12 cellular contexts compared by ENCODE assay signal in the genomic region with DNA sequence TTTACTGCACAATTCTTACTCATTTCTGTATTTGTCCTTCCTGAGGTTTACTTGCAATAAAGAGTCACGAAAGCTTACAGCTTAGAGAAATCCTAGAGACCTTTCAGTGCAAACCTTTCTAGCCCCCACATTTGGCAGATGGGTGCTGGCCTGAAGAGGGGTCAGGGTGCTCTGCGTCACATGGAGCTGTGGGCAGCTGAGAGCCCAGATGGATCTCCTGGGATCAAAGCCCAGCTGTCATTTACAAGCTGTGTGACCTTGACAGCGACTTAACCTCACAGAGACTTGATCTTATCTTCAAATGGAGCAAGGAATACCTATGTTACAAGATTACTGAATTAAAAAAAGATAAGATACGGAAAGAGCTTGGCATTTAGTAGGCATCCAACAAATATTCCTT. TPM values are rescaled to one million over a fixed set of nuclear protein-coding genes. Genes with fewer than 3 reads are reported as not detected.
DNase-seq lines count a peak whose midpoint lies in the region; ATAC-seq, FAIRE-seq and TF ChIP-seq lines count a peak whose summit lies in the region.
"Had no signal": no experiment of that assay in that cellular context is flagged by ENCODE, and none has a peak within 500 bp of the region (broad histone marks: within the 10 kb centered on the region; RNA-seq: fewer than 3 reads in every experiment).

No MANE protein-coding gene starts in this region.

- 2% methylated on average over 4 of the region's 4 CpGs for WGBS in HepG2 (ENCODE audit: low lambda C conversion rate)
- WGBS in right lobe of liver (ENCODE audit: insufficient coverage, low coverage, low lambda C conversion rate, missing lambda C conversion rate), result 78% methylated on average over 4 of the region's 4 CpGs

- H3K27me3 ChIP-seq in HepG2 (ENCODE audit: control insufficient read depth in 1 of 2, insufficient read depth in 2 of 2, low read length in 2 of 2), result no peaks in the 10 kb centered on the region; a peak in 1 of 5 replicates
- H3K27me3 ChIP-seq in right lobe of liver, result no peaks in the 10 kb centered on the region
- H3K27me3 ChIP-seq in parathyroid adenoma (ENCODE audit: control insufficient read depth, insufficient read depth, low read length), result no peaks in the 10 kb centered on the region
- H3K27me3 ChIP-seq: BLaER1 treated with 17β-estradiol and CSF1 and Interleukin-3, amounts not matched to agents 10 nM and 100 nM had no signal

- no peaks in the 10 kb centered on the region for H3K36me3 ChIP-seq in HepG2 (replicated peaks in 1 of 2; ENCODE audit: control insufficient read depth in 1 of 2, insufficient read depth in 2 of 2, low read length in 2 of 2)
- H3K36me3 ChIP-seq in right lobe of liver, result no peaks in the 10 kb centered on the region
- H3K36me3 ChIP-seq in parathyroid adenoma (ENCODE audit: control insufficient read depth, insufficient read depth, low read length), result no peaks in the 10 kb centered on the region
- H3K36me3 ChIP-seq: BLaER1 treated with 17β-estradiol and CSF1 and Interleukin-3, amounts not matched to agents 10 nM and 100 nM had no signal

- no peaks in the 10 kb centered on the region for H3K9me3 ChIP-seq in HepG2 (ENCODE audit: low read length)
- H3K9me3 ChIP-seq in right lobe of liver, result no peaks in the 10 kb centered on the region
- H3K9me3 ChIP-seq in parathyroid adenoma (ENCODE audit: control insufficient read depth, low read length), result no peaks in the 10 kb centered on the region

- H3K4me1 ChIP-seq in HepG2 (ENCODE audit: insufficient read depth, low read length) (peaks cover 31% of the 10 kb centered on the region), right lobe of liver (no peaks in the 10 kb centered on the region), parathyroid adenoma (peaks cover 2% of the 10 kb centered on the region)

- peak overlapping the region; percentile 18; the same call in 1 of the 2 replicates for H3K4me2 ChIP-seq in HepG2 (ENCODE audit: low read depth, low read length)
- no peak overlapping the region for H3K4me2 ChIP-seq in parathyroid adenoma (ENCODE audit: low read length)
- H3K4me2 ChIP-seq: BLaER1 treated with 17β-estradiol and CSF1 and Interleukin-3, amounts not matched to agents 10 nM and 100 nM had no signal

- CTCF ChIA-PET in HepG2 (lab: Yijun Ruan, JAX; ENCODE audit: low intra/inter-chr PET ratio, low total read pairs), result no interaction called here

- no peaks in the 10 kb centered on the region for H3K79me2 ChIP-seq in HepG2 (ENCODE audit: insufficient read depth, low read length)
- H3K79me2 ChIP-seq in parathyroid adenoma, result no peaks in the 10 kb centered on the region

- H3K27ac ChIP-seq in HepG2 (ENCODE audit: extremely low read length, insufficient read depth, low read length) (no peak overlapping the region), right lobe of liver (no peak overlapping the region), parathyroid adenoma (peak overlapping the region; percentile 27)
- H3K27ac ChIP-seq: BLaER1 treated with 17β-estradiol and CSF1 and Interleukin-3, amounts not matched to agents 10 nM and 100 nM had no signal

- in situ Hi-C loops in HepG2 (cut with HindIII; ENCODE audit: extremely low pct_ligation_motif_present, low pct_unique_long_range_greater_than_20kb), result no loop called here

- H2AFZ ChIP-seq in HepG2 (ENCODE audit: low read length) (no peak overlapping the region), parathyroid adenoma (peak overlapping the region; percentile 64)

- no peak for TF ChIP-seq CTCF in HepG2 (CRISPR knock-in tag; IDR thresholded peaks at IDR 0.05)
- no peak for TF ChIP-seq CTCF in right lobe of liver (IDR thresholded peaks at IDR 0.05)
- no peak for TF ChIP-seq CTCF in parathyroid adenoma (IDR thresholded peaks at IDR 0.05)

- POLR2A ChIA-PET in HepG2 (lab: Yijun Ruan, JAX), result no interaction called here

- no peak for FAIRE-seq in HepG2 (lab: Jason Lieb, UNC)

- no peak overlapping the region for H3K9ac ChIP-seq in HepG2 (ENCODE audit: insufficient read depth, low read depth, low read length)
- H3K9ac ChIP-seq in parathyroid adenoma, result no peak overlapping the region
- H3K9ac ChIP-seq: BLaER1 treated with 17β-estradiol and CSF1 and Interleukin-3, amounts not matched to agents 10 nM and 100 nM had no signal

- TF ChIP-seq POLR2A in HepG2 (IDR thresholded peaks at IDR 0.05; ENCODE audit: insufficient read depth in 1 of 2, low read depth in 2 of 2, low read length in 2 of 2) (no peak), right lobe of liver (IDR thresholded peaks at IDR 0.05) (no peak)

- TF ChIP-seq RAD21 in HepG2 (CRISPR knock-in tag; IDR thresholded peaks at IDR 0.05), result no peak

- ATAC-seq in HepG2, result no peak
- ATAC-seq in right lobe of liver, result no peak
- no peak for ATAC-seq in GM18867 (IDR thresholded peaks at IDR 0.05; ENCODE audit: unreplicated experiment)
- ATAC-seq in GM18868 (IDR thresholded peaks at IDR 0.05; ENCODE audit: unreplicated experiment), result no peak

- H4K20me1 ChIP-seq in HepG2 (ENCODE audit: insufficient read depth, low read length), result no peaks in the 10 kb centered on the region
- H4K20me1 ChIP-seq: BLaER1 treated with 17β-estradiol and CSF1 and Interleukin-3, amounts not matched to agents 10 nM and 100 nM had no signal

- no TSS peak for BruUV-seq in HepG2 (replicated peaks; lab: Mats Ljungman, UMichigan)

- DNase-seq in HepG2 (ENCODE audit: low spot score) (no peak), right lobe of liver (no peak), SK-N-DZ (ENCODE audit: low spot score) (peak; percentile 34), cardiac septum (ENCODE audit: low spot score) (no peak)
- DNase-seq: 8988T; CD4-positive, CD25-positive, alpha-beta regulatory T cell; DMS53; GF-D8 had no signal

- TF ChIP-seq EP300 in HepG2 (IDR thresholded peaks at IDR 0.05; ENCODE audit: low read depth in 2 of 2, low read length in 2 of 2), result no peak
- no peak for TF ChIP-seq EP300 in HepG2 (CRISPR knock-in tag; IDR thresholded peaks at IDR 0.05; ENCODE audit: borderline replicate concordance)

- H3K4me3 ChIP-seq in HepG2 (replicated peaks in 1 of 3; ENCODE audit: insufficient read depth in 1 of 3, low read depth in 2 of 3, low read length in 3 of 3) (no peak overlapping the region), right lobe of liver (no peak overlapping the region), parathyroid adenoma (ENCODE audit: low read depth, low read length) (no peak overlapping the region)
- H3K4me3 ChIP-seq: BLaER1 treated with 17β-estradiol and CSF1 and Interleukin-3, amounts not matched to agents 10 nM and 100 nM had no signal

- intact Hi-C loops in HepG2 (cut with micrococcal nuclease; ENCODE audit: unreplicated experiment) (no loop called here), right lobe of liver (cut with DNase I) (no loop called here), cardiac septum (cut with DNase I) (no loop called here)

TF ChIP-seq in HepG2, 621 proteins besides CTCF, POLR2A, EP300 and RAD21 (continues in another document):
- peak; percentile 15; the same call in 1 of the 2 replicates for TF ChIP-seq NCOA2 (CRISPR knock-in tag; IDR thresholded peaks at IDR 0.05)
- TF ChIP-seq ZNF7 (CRISPR knock-in tag; IDR thresholded peaks at IDR 0.05), result no peak
- no peak for TF ChIP-seq ZNF333 (CRISPR knock-in tag; IDR thresholded peaks at IDR 0.05; ENCODE audit: borderline replicate concordance)
- TF ChIP-seq, protein P1, sequence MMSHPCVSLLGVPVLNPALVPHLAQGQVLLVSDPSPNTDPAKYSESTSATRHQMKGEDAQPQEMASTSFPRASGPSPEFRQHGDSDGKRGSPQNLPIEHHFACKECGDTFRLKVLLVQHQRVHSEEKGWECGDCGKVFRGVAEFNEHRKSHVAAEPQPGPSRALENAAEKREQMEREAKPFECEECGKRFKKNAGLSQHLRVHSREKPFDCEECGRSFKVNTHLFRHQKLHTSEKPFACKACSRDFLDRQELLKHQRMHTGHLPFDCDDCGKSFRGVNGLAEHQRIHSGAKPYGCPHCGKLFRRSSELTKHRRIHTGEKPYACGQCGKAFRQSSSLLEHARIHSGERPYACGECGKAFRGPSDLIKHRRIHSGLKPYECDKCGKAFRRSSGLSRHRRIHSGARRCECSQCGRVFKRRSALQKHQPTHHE (CRISPR knock-in tag; IDR thresholded peaks at IDR 0.05; ENCODE audit: borderline replicate concordance), result no peak
- no peak for TF ChIP-seq MEF2D (CRISPR knock-in tag; IDR thresholded peaks at IDR 0.05)

RNA-seq across cellular contexts. Expression of a gene that starts 24.0 kb away (rescaled TPM):
- total RNA-seq in HepG2 (2016; rRNA removed; fragmentation: Illumina TruSeq; extraction: Trizol), result 59.0 and 72.2 TPM in 2 replicates
- 14.3 and 16.7 TPM in 2 replicates for total RNA-seq in HepG2 (2016; cell fraction: cytosol; rRNA removed; fragmentation: Illumina TruSeq; extraction: Trizol; ENCODE audit: low read depth)
- total RNA-seq in HepG2 (2016; cell fraction: insoluble cytoplasmic fraction; rRNA removed; fragmentation: Illumina TruSeq; extraction: Trizol), result 57.7 and 70.4 TPM in 2 replicates
- 53.2 and 54.8 TPM in 2 replicates for total RNA-seq in HepG2 (2016; cell fraction: membrane; rRNA removed; fragmentation: Illumina TruSeq; extraction: Trizol)
- total RNA-seq in HepG2 (2016; cell fraction: nucleus; rRNA removed; fragmentation: Illumina TruSeq; extraction: Trizol), result 80.2 and 92.0 TPM in 2 replicates
- 91.4 and 99.3 TPM in 2 replicates for polyA plus RNA-seq in HepG2 (2011; rRNA removed)
- 54.5 and 60.0 TPM in 2 replicates for polyA plus RNA-seq in HepG2 (2011; cell fraction: cytosol; rRNA removed)
- polyA plus RNA-seq in HepG2 (2011; cell fraction: nucleus; rRNA removed), result 118 and 126 TPM in 2 replicates
- polyA plus RNA-seq in HepG2 (2012), result 46.1 and 53.2 TPM in 2 replicates
- 9.5 and 10.3 TPM in 2 replicates for polyA plus RNA-seq in HepG2 (2016; cell fraction: cytosol; fragmentation: Illumina TruSeq; extraction: Trizol; ENCODE audit: low read depth)
- polyA plus RNA-seq in HepG2 (2016; cell fraction: insoluble cytoplasmic fraction; fragmentation: Illumina TruSeq; extraction: Trizol; ENCODE audit: low read depth), result 48.0 and 52.7 TPM in 2 replicates
- polyA plus RNA-seq in HepG2 (2016; cell fraction: membrane; fragmentation: Illumina TruSeq; extraction: Trizol; ENCODE audit: low read depth), result 32.4 and 34.3 TPM in 2 replicates
- 154 and 158 TPM in 2 replicates for polyA plus RNA-seq in HepG2 (2016; cell fraction: nucleus; fragmentation: Illumina TruSeq; extraction: Trizol; ENCODE audit: insufficient read depth, low read depth)
- polyA minus RNA-seq in HepG2 (2011; rRNA and poly(A)+ RNA removed; ENCODE audit: low replicate concordance), result 194 and 317 TPM in 2 replicates
- polyA minus RNA-seq in HepG2 (2011; cell fraction: cytosol; rRNA and poly(A)+ RNA removed), result 49.2 and 50.8 TPM in 2 replicates
- 132 and 164 TPM in 2 replicates for polyA minus RNA-seq in HepG2 (2011; cell fraction: nucleus; rRNA and poly(A)+ RNA removed)
- 10 to 100 TPM; 55.7 to 72.8 (median 60.4) TPM for total RNA-seq in right lobe of liver
- 141 and 146 TPM in 2 replicates for polyA plus RNA-seq in SK-N-DZ (2014; cell fraction: cytosol; rRNA removed)
- polyA plus RNA-seq in SK-N-DZ (2014; cell fraction: nucleus; rRNA removed), result 241 and 267 TPM in 2 replicates
- total RNA-seq in cardiac septum, result 118 TPM
